Comparison of ENCODE assay signal across 9 cellular contexts in genomic region chr6:102619585-102619984, GRCh38.
A peak's percentile ranks its signal among the peaks of the same experiment; 100 is the strongest.
DNase-seq lines count a peak whose midpoint lies in the region; ATAC-seq, FAIRE-seq and TF ChIP-seq lines count a peak whose summit lies in the region.
"Had no signal": no experiment of that assay in that cellular context is flagged by ENCODE, and none has a peak within 500 bp of the region (broad histone marks: within the 10 kb centered on the region; RNA-seq: fewer than 3 reads in every experiment).

No MANE protein-coding gene starts in this region.

- H3K4me3 ChIP-seq in epithelial cell of proximal tubule (ENCODE audit: low read depth, low read length): no peak overlapping the region

- ATAC-seq in GM18868 (IDR thresholded peaks at IDR 0.05; ENCODE audit: unreplicated experiment): peak; percentile 79
- no peak for ATAC-seq in HG03520 (IDR thresholded peaks at IDR 0.05; ENCODE audit: unreplicated experiment)
- no peak for ATAC-seq in HG02610 (IDR thresholded peaks at IDR 0.05; ENCODE audit: unreplicated experiment)
- ATAC-seq: naive thymus-derived CD8-positive, alpha-beta T cell had no signal

- DNase-seq in NCI-H748 (lab: John Stamatoyannopoulos, UW; ENCODE audit: unreplicated experiment) (peak; percentile 52), epithelial cell of proximal tubule (ENCODE audit: low read depth) (no peak), T-helper 9 cell (no peak)
- no peak for DNase-seq in stimulated activated CD8-positive, alpha-beta memory T cell treated with anti-CD3 and anti-CD28 coated beads, Interleukin-4, amount 100 ng/mL, for 48 hours
- DNase-seq: naive thymus-derived CD8-positive, alpha-beta T cell had no signal

- peak; percentile 44 for TF ChIP-seq CTCF in epithelial cell of proximal tubule (conservative IDR thresholded peaks at IDR 0.05; ENCODE audit: low read depth, low read length)

- FAIRE-seq in A204.1 (lab: Jason Lieb, UNC): peak; percentile 27
